ENCODE assay signal across 27 cellular contexts in genomic region chr1:168032048-168032447, GRCh38.
DNase-seq lines count a peak whose midpoint lies in the region; ATAC-seq lines count a peak whose summit lies in the region.
"Had no signal": no experiment of that assay in that cellular context is flagged by ENCODE, and none has a peak within 500 bp of the region (broad histone marks: within the 10 kb centered on the region; RNA-seq: fewer than 3 reads in every experiment).

No MANE protein-coding gene starts in this region.

- H3K36me3 Mint-ChIP-seq in stimulated activated memory B cell treated with anti-CD40 and anti-IgM and Interleukin-4, amounts not matched to agents 10 μg/mL and 1 μg/mL and 100 μg/mL, for 72 hours: peaks cover 13% of the 10 kb centered on the region
- H3K36me3 Mint-ChIP-seq: activated naive CD4-positive, alpha-beta T cell treated with anti-CD3 and anti-CD28 coated beads, Interleukin-2, amount 10 ng/mL, durations not matched to agents 7 days and 5 days had no signal

- peak; percentile 51 for DNase-seq in NOMO-1 treated with DMSO at 0.1 percent for 48 hours (lab: John Stamatoyannopoulos, UW; ENCODE audit: unreplicated experiment)
- no peak for DNase-seq in NOMO-1 treated with dmso at 0.1 percent for 144 hours (lab: John Stamatoyannopoulos, UW; ENCODE audit: unreplicated experiment)
- DNase-seq in NAMALWA (ENCODE audit: low spot score): peak; percentile 28
- no peak for DNase-seq in NCI-H526 treated with DMSO at 0.1 percent for 48 hours (lab: John Stamatoyannopoulos, UW)
- DNase-seq in T-helper 1 cell: no peak
- no peak for DNase-seq in stimulated activated naive CD8-positive, alpha-beta T cell treated with anti-CD3 and anti-CD28 coated beads, Interleukin-15, amount 100 ng/mL, for 72 hours
- DNase-seq: 8988T; activated CD4-positive, alpha-beta memory T cell treated with anti-CD3 and anti-CD28 coated beads for 36 hours; activated CD8-positive, alpha-beta memory T cell treated with anti-CD3 and anti-CD28 coated beads, Interleukin-2, amount 50 U/mL, for 4 hours; activated naive CD4-positive, alpha-beta T cell treated with anti-CD3 and anti-CD28 coated beads, Interleukin-2, amount 10 ng/mL, durations not matched to agents 7 days and 5 days; CD4-positive, CD25-positive, alpha-beta regulatory T cell; DND-41; glutamatergic neuron; GM23248; midbrain; naive thymus-derived CD4-positive, alpha-beta T cell; NCI-H1092; NCI-H187 treated with DMSO at 0.1 percent for 48 hours; NCI-H524 treated with DMSO at 0.1 percent for 48 hours; nucleus accumbens; psoas muscle; T-cell had no signal

- H3K4me1 Mint-ChIP-seq in stimulated activated memory B cell treated with anti-CD40 and anti-IgM and Interleukin-4, amounts not matched to agents 10 μg/mL and 1 μg/mL and 100 μg/mL, for 72 hours: no peaks in the 10 kb centered on the region
- H3K4me1 Mint-ChIP-seq in stimulated activated naive CD8-positive, alpha-beta T cell treated with anti-CD3 and anti-CD28 coated beads, Interleukin-15, amount 100 ng/mL, for 72 hours: no peaks in the 10 kb centered on the region
- H3K4me1 Mint-ChIP-seq: activated naive CD4-positive, alpha-beta T cell treated with anti-CD3 and anti-CD28 coated beads, Interleukin-2, amount 10 ng/mL, durations not matched to agents 7 days and 5 days; CD4-positive, CD25-positive, alpha-beta regulatory T cell; naive thymus-derived CD4-positive, alpha-beta T cell; T-cell had no signal

- H3K4me3 Mint-ChIP-seq in stimulated activated memory B cell treated with anti-CD40 and anti-IgM and Interleukin-4, amounts not matched to agents 10 μg/mL and 1 μg/mL and 100 μg/mL, for 72 hours: no peak overlapping the region
- no peak overlapping the region for H3K4me3 Mint-ChIP-seq in stimulated activated naive CD8-positive, alpha-beta T cell treated with anti-CD3 and anti-CD28 coated beads, Interleukin-15, amount 100 ng/mL, for 72 hours
- H3K4me3 Mint-ChIP-seq: activated CD4-positive, alpha-beta memory T cell treated with anti-CD3 and anti-CD28 coated beads for 36 hours; activated naive CD4-positive, alpha-beta T cell treated with anti-CD3 and anti-CD28 coated beads, Interleukin-2, amount 10 ng/mL, durations not matched to agents 7 days and 5 days; activated T-helper 1 cell treated with anti-CD3 and anti-CD28 coated beads, Interleukin-12 subunit alpha, Interleukin-12 subunit beta, Interleukin-2, Interleukin-4 antibody, amounts not matched to agents 30 ng/mL and 10 ng/mL and 1 ng/mL, durations not matched to agents 14 hours and 24 hours and 36 hours; CD4-positive, CD25-positive, alpha-beta regulatory T cell; naive thymus-derived CD4-positive, alpha-beta T cell; stimulated activated naive CD8-positive, alpha-beta T cell treated with anti-CD3 and anti-CD28 coated beads, Interleukin-15, Interleukin-2, amounts not matched to agents 100 ng/mL and 50 ng/mL, for 24 hours; T-cell had no signal

- ATAC-seq in GM21515 (IDR thresholded peaks at IDR 0.05; ENCODE audit: unreplicated experiment): peak; percentile 66
- ATAC-seq in stimulated activated memory B cell treated with anti-CD40 and anti-IgM and Interleukin-4, amounts not matched to agents 10 μg/mL and 1 μg/mL and 100 μg/mL, for 72 hours: peak; percentile 61
- no peak for ATAC-seq in stimulated activated naive CD8-positive, alpha-beta T cell treated with anti-CD3 and anti-CD28 coated beads, Interleukin-15, amount 100 ng/mL, for 72 hours
- ATAC-seq: activated CD4-positive, CD25-positive, alpha-beta regulatory T cell treated with anti-CD3 and anti-CD28 coated beads, Interleukin-2, amount 50 U/mL, for 24 hours; naive thymus-derived CD4-positive, alpha-beta T cell; psoas muscle; T-cell had no signal

- no peaks in the 10 kb centered on the region for H3K9me3 Mint-ChIP-seq in stimulated activated memory B cell treated with anti-CD40 and anti-IgM and Interleukin-4, amounts not matched to agents 10 μg/mL and 1 μg/mL and 100 μg/mL, for 72 hours
- H3K9me3 Mint-ChIP-seq in stimulated activated naive CD8-positive, alpha-beta T cell treated with anti-CD3 and anti-CD28 coated beads, Interleukin-15, amount 100 ng/mL, for 72 hours: no peaks in the 10 kb centered on the region
- H3K9me3 Mint-ChIP-seq: activated CD4-positive, alpha-beta memory T cell treated with anti-CD3 and anti-CD28 coated beads for 36 hours; activated naive CD4-positive, alpha-beta T cell treated with anti-CD3 and anti-CD28 coated beads, Interleukin-2, amount 10 ng/mL, durations not matched to agents 7 days and 5 days; activated T-helper 1 cell treated with anti-CD3 and anti-CD28 coated beads, Interleukin-12 subunit alpha, Interleukin-12 subunit beta, Interleukin-2, Interleukin-4 antibody, amounts not matched to agents 30 ng/mL and 10 ng/mL and 1 ng/mL, durations not matched to agents 14 hours and 24 hours and 36 hours; naive thymus-derived CD4-positive, alpha-beta T cell; stimulated activated naive CD8-positive, alpha-beta T cell treated with anti-CD3 and anti-CD28 coated beads, Interleukin-15, Interleukin-2, amounts not matched to agents 100 ng/mL and 50 ng/mL, for 24 hours; T-cell had no signal

- H3K27me3 Mint-ChIP-seq in stimulated activated memory B cell treated with anti-CD40 and anti-IgM and Interleukin-4, amounts not matched to agents 10 μg/mL and 1 μg/mL and 100 μg/mL, for 72 hours: no peaks in the 10 kb centered on the region
- H3K27me3 Mint-ChIP-seq in stimulated activated naive CD8-positive, alpha-beta T cell treated with anti-CD3 and anti-CD28 coated beads, Interleukin-15, amount 100 ng/mL, for 72 hours: no peaks in the 10 kb centered on the region
- H3K27me3 Mint-ChIP-seq: activated CD4-positive, alpha-beta memory T cell treated with anti-CD3 and anti-CD28 coated beads for 36 hours; activated naive CD4-positive, alpha-beta T cell treated with anti-CD3 and anti-CD28 coated beads, Interleukin-2, amount 10 ng/mL, durations not matched to agents 7 days and 5 days; CD4-positive, CD25-positive, alpha-beta regulatory T cell; naive thymus-derived CD4-positive, alpha-beta T cell; stimulated activated naive CD8-positive, alpha-beta T cell treated with anti-CD3 and anti-CD28 coated beads, Interleukin-15, Interleukin-2, amounts not matched to agents 100 ng/mL and 50 ng/mL, for 24 hours; T-cell had no signal

- no peak overlapping the region for H3K27ac Mint-ChIP-seq in stimulated activated memory B cell treated with anti-CD40 and anti-IgM and Interleukin-4, amounts not matched to agents 10 μg/mL and 1 μg/mL and 100 μg/mL, for 72 hours
- H3K27ac Mint-ChIP-seq in stimulated activated naive CD8-positive, alpha-beta T cell treated with anti-CD3 and anti-CD28 coated beads, Interleukin-15, amount 100 ng/mL, for 72 hours: no peak overlapping the region
- H3K27ac Mint-ChIP-seq: activated CD4-positive, alpha-beta memory T cell treated with anti-CD3 and anti-CD28 coated beads for 36 hours; activated naive CD4-positive, alpha-beta T cell treated with anti-CD3 and anti-CD28 coated beads, Interleukin-2, amount 10 ng/mL, durations not matched to agents 7 days and 5 days; activated T-helper 1 cell treated with anti-CD3 and anti-CD28 coated beads, Interleukin-12 subunit alpha, Interleukin-12 subunit beta, Interleukin-2, Interleukin-4 antibody, amounts not matched to agents 30 ng/mL and 10 ng/mL and 1 ng/mL, durations not matched to agents 14 hours and 24 hours and 36 hours; CD4-positive, CD25-positive, alpha-beta regulatory T cell; naive thymus-derived CD4-positive, alpha-beta T cell; stimulated activated naive CD8-positive, alpha-beta T cell treated with anti-CD3 and anti-CD28 coated beads, Interleukin-15, Interleukin-2, amounts not matched to agents 100 ng/mL and 50 ng/mL, for 24 hours; T-cell had no signal

Comparison
In these comparisons a context has a peak if more than half of its experiments do, and no peak if none do; other contexts are left out.
1. DNase-seq: peak in NOMO-1 treated with DMSO at 0.1 percent for 48 hours (single experiment) and NAMALWA (single experiment); none in NOMO-1 treated with dmso at 0.1 percent for 144 hours (single experiment), NCI-H526 treated with DMSO at 0.1 percent for 48 hours (single experiment), T-helper 1 cell (0 of 5) and stimulated activated naive CD8-positive, alpha-beta T cell treated with anti-CD3 and anti-CD28 coated beads, Interleukin-15, amount 100 ng/mL, for 72 hours (0 of 2).